In the genomic region with DNA sequence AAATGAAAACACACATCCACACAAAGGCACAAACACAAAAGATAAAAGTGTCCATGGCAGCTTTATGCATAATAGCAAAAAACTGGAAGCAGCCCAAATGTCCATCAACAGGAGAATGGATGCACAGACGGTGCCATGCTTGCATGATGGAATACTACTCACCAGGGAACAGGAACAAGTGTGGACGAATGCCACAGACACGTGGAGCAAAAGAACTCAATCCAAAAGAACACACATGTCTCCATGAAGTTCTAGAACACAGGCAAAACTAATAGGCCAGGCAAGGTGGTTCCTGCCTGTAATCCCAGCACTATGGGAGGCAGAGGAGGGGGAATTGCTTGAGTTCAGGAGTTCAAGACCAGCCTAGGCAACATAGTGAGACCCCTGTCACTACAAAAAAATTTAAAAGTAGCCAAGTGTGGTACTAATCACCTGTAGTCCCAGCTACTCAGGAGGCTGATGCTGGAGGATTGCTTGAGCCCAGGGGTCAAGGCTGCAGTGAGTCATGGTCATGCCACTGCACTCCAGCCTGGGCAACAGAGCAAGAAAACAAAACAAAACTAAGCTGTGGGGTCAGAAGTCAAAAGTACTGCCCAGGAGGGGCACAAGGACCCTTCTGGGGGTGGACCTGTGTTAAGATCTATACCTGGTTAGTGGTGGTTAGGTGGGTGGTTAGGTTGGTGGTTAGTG, we compare ENCODE assay signal across 17 cellular contexts. TPM values are rescaled to one million over a fixed set of nuclear protein-coding genes. Genes with fewer than 3 reads are reported as not detected.
A peak's percentile ranks its signal among the peaks of the same experiment; 100 is the strongest.
DNase-seq lines count a peak whose midpoint lies in the region; FAIRE-seq and TF ChIP-seq lines count a peak whose summit lies in the region.
"Had no signal": no experiment of that assay in that cellular context is flagged by ENCODE, and none has a peak within 500 bp of the region (broad histone marks: within the 10 kb centered on the region; RNA-seq: fewer than 3 reads in every experiment).

No MANE protein-coding gene starts in this region.

- no peaks in the 10 kb centered on the region for H3K9me2 ChIP-seq in PC-9 (ENCODE audit: insufficient read depth)

- no peak for TF ChIP-seq CTCF in chondrocyte (IDR thresholded peaks at IDR 0.05)
- TF ChIP-seq CTCF in nephron (IDR thresholded peaks at IDR 0.05; ENCODE audit: unreplicated experiment in 3 of 3): no peak
- TF ChIP-seq CTCF in PC-9 (conservative IDR thresholded peaks at IDR 0.05): no peak

- intact Hi-C loops in PC-9 (cut with micrococcal nuclease; ENCODE audit: unreplicated experiment): no loop called here

- no peaks in the 10 kb centered on the region for H3K9me3 ChIP-seq in PC-9 (ENCODE audit: insufficient read depth, low read depth)
- H3K9me3 ChIP-seq: ovary, upper lobe of right lung had no signal

- DNase-seq in T-helper 1 cell (no peak), RCC 7860 (ENCODE audit: low spot score) (peak; percentile 55), chondrocyte (ENCODE audit: low spot score) (no peak), PC-9 (no peak)
- DNase-seq in stimulated activated CD4-positive, alpha-beta T cell treated with anti-CD3 and anti-CD28 coated beads, Interleukin-4, amount 100 ng/mL, for 24 hours: no peak
- no peak for DNase-seq in stimulated activated CD8-positive, alpha-beta memory T cell treated with anti-CD3 and anti-CD28 coated beads, Interleukin-4, amount 100 ng/mL, for 48 hours
- DNase-seq: 8988T; activated T-cell treated with anti-CD3 and anti-CD28 coated beads, Interleukin-2, amount 50 U/mL, for 48 hours; Calu3; mammary epithelial cell; NCI-H446 treated with DMSO at 0.1 percent for 48 hours; ovary; RPMI8226; upper lobe of right lung had no signal

- H4K20me1 ChIP-seq in PC-9 (ENCODE audit: insufficient read depth): no peaks in the 10 kb centered on the region

- CTCF ChIA-PET in PC-9 (lab: Charles Lee): no interaction called here

- no peaks in the 10 kb centered on the region for H3K36me3 Mint-ChIP-seq in T-helper 1 cell treated with Interleukin-12 subunit alpha and Interleukin-12 subunit beta and Interleukin-4 antibody, amounts not matched to agents 30 μg/mL and 1 μg/mL, for 36 hours (ENCODE audit: low read depth)
- no peaks in the 10 kb centered on the region for H3K36me3 Mint-ChIP-seq in chondrocyte (ENCODE audit: low read depth)
- H3K36me3 Mint-ChIP-seq in nephron (ENCODE audit: low read depth): no peaks in the 10 kb centered on the region

- no peaks in the 10 kb centered on the region for H3F3A ChIP-seq in PC-9 (ENCODE audit: insufficient read depth, low read depth)

- H3K4me3 Mint-ChIP-seq in T-helper 1 cell treated with Interleukin-12 subunit alpha and Interleukin-12 subunit beta and Interleukin-4 antibody, amounts not matched to agents 30 μg/mL and 1 μg/mL, for 36 hours: peak overlapping the region; percentile 2
- H3K4me3 Mint-ChIP-seq in chondrocyte (ENCODE audit: unreplicated experiment) (no peak overlapping the region), nephron (peak overlapping the region in 1 of 3 experiments; percentile 7)

- H3K27ac ChIP-seq in PC-9: no peak overlapping the region
- H3K27ac ChIP-seq: epithelial cell of prostate, ovary, upper lobe of right lung had no signal

- H3K4me1 ChIP-seq in PC-9 (replicated peaks; ENCODE audit: insufficient read depth): no peaks in the 10 kb centered on the region
- H3K4me1 ChIP-seq: upper lobe of right lung had no signal

- peaks cover 11% of the 10 kb centered on the region for H3K27me3 Mint-ChIP-seq in T-helper 1 cell treated with Interleukin-12 subunit alpha and Interleukin-12 subunit beta and Interleukin-4 antibody, amounts not matched to agents 30 μg/mL and 1 μg/mL, for 36 hours (ENCODE audit: low read depth)
- no peaks in the 10 kb centered on the region for H3K27me3 Mint-ChIP-seq in chondrocyte (ENCODE audit: low read depth)
- H3K27me3 Mint-ChIP-seq in nephron (ENCODE audit: low read depth): peaks cover 16% of the 10 kb centered on the region

- H3K27me3 ChIP-seq in PC-9 (ENCODE audit: insufficient read depth, low read depth): no peaks in the 10 kb centered on the region
- H3K27me3 ChIP-seq: ovary, upper lobe of right lung had no signal

- BruUV-seq in PC-9 (replicated peaks; lab: Mats Ljungman, UMichigan): no TSS peak

- POLR2A ChIA-PET in PC-9 (lab: Charles Lee; ENCODE audit: unreplicated experiment): no interaction called here

- no peaks in the 10 kb centered on the region for H3K79me2 ChIP-seq in PC-9 (ENCODE audit: low read depth)

- H3K4me2 ChIP-seq in PC-9: no peak overlapping the region

- no peaks in the 10 kb centered on the region for H3K36me3 ChIP-seq in PC-9 (ENCODE audit: low read depth)
- H3K36me3 ChIP-seq: ovary, upper lobe of right lung had no signal

- peaks cover 5% of the 10 kb centered on the region for H3K9me3 Mint-ChIP-seq in T-helper 1 cell treated with Interleukin-12 subunit alpha and Interleukin-12 subunit beta and Interleukin-4 antibody, amounts not matched to agents 30 μg/mL and 1 μg/mL, for 36 hours
- H3K9me3 Mint-ChIP-seq in chondrocyte (ENCODE audit: low read depth): no peaks in the 10 kb centered on the region
- H3K9me3 Mint-ChIP-seq in nephron: no peaks in the 10 kb centered on the region

- H3K27ac Mint-ChIP-seq in T-helper 1 cell treated with Interleukin-12 subunit alpha and Interleukin-12 subunit beta and Interleukin-4 antibody, amounts not matched to agents 30 μg/mL and 1 μg/mL, for 36 hours: peak overlapping the region; percentile 68
- peak overlapping the region; percentile 75 for H3K27ac Mint-ChIP-seq in chondrocyte (ENCODE audit: unreplicated experiment)
- H3K27ac Mint-ChIP-seq in nephron: peak overlapping the region; percentile 43 to 74 (median 49)

- no peak for FAIRE-seq in RCC 7860 (lab: Jason Lieb, UNC)

- no peak overlapping the region for H3K4me3 ChIP-seq in PC-9
- H3K4me3 ChIP-seq: ovary, upper lobe of right lung had no signal

- H3K4me1 Mint-ChIP-seq in T-helper 1 cell treated with Interleukin-12 subunit alpha and Interleukin-12 subunit beta and Interleukin-4 antibody, amounts not matched to agents 30 μg/mL and 1 μg/mL, for 36 hours (ENCODE audit: low read depth): peaks cover 6% of the 10 kb centered on the region
- peaks cover 28% of the 10 kb centered on the region for H3K4me1 Mint-ChIP-seq in chondrocyte (ENCODE audit: low read depth)
- H3K4me1 Mint-ChIP-seq in nephron: peaks cover 37% of the 10 kb centered on the region

- no peak overlapping the region for H2AFZ ChIP-seq in PC-9

RNA-seq across cellular contexts. Expression of gene TMEM119, which starts 7.3 kb away (rescaled TPM):
- total RNA-seq in chondrocyte (46.7 to 122 TPM (median 48.3 TPM) in 3 replicates), PC-9 (2021) (not detected in 2 replicates)
- total RNA-seq: Calu3 had no signal

RNA-seq across cellular contexts. Expression of gene SELPLG, which starts 28.5 kb away (rescaled TPM):
- total RNA-seq in chondrocyte (2.2 to 3.2 TPM (median 2.9 TPM) in 3 replicates), PC-9 (2021) (0.35 and 0.96 TPM in 2 replicates)

RNA-seq across cellular contexts. Expression of gene ISCU, which starts 42.7 kb away (rescaled TPM):
- total RNA-seq in chondrocyte (84.8 to 102 TPM (median 87.8 TPM) in 3 replicates), PC-9 (2021) (84.8 and 86.7 TPM in 2 replicates)

RNA-seq across cellular contexts. Expression of gene SART3, which starts 44.2 kb away (rescaled TPM):
- total RNA-seq in chondrocyte (33.8 to 36.6 TPM (median 34.8 TPM) in 3 replicates), PC-9 (2021) (49.3 and 54.3 TPM in 2 replicates)

Comparison
In these comparisons a context has a peak if more than half of its experiments do, and no peak if none do; other contexts are left out.
1. RNA of gene TMEM119, which starts 7.3 kb away (total RNA-seq): 46.7 to 122 TPM in chondrocyte; not detected in PC-9; every median in the first group is over 10 times any median in the second.
2. Peak in every context shown above with its lines, with median percentiles within 50 percentile points of each other: H3K27ac Mint-ChIP-seq.